Comparison of ENCODE assay signal across 1 cellular context in the genomic region with DNA sequence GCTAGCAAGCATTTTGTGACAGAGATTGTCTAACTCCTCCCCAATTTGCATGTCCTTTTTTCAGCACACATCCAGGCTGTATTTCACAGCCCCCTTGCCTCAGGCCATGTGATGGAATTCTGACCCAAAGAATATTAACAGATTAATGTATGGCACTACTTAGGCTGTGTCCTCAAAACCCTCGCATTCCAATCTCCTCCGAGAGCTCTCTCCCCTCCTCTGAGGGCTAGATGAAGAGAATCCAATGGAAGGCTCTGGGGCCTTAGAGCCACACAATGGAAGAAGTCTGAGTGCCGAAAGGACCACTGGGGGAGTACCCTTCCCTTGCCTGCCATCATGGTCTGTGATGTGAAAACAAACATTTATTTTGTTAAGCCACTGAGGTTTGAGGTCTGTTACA.
TF ChIP-seq lines count a peak whose summit lies in the region.

No MANE protein-coding gene starts in this region.

TF ChIP-seq in A549, 52 proteins besides CTCF, POLR2A, EP300 and RAD21 (continued from another document):
- TF ChIP-seq E2F6 (IDR thresholded peaks at IDR 0.05; ENCODE audit: borderline replicate concordance, low read depth) = no peak
- no peak for TF ChIP-seq HEYL (CRISPR knock-in tag; IDR thresholded peaks at IDR 0.05)
- no peak for TF ChIP-seq CHD4 (IDR thresholded peaks at IDR 0.05; ENCODE audit: borderline replicate concordance)
- TF ChIP-seq FOSB (CRISPR knock-in tag; IDR thresholded peaks at IDR 0.05) = no peak
- TF ChIP-seq MAZ (IDR thresholded peaks at IDR 0.05; ENCODE audit: borderline replicate concordance, low read depth, low read length) = no peak
- TF ChIP-seq HMGXB4 (CRISPR knock-in tag; IDR thresholded peaks at IDR 0.05; ENCODE audit: borderline replicate concordance) = no peak
TF ChIP-seq in A549: peak in this region for 0.
